In the genomic region with DNA sequence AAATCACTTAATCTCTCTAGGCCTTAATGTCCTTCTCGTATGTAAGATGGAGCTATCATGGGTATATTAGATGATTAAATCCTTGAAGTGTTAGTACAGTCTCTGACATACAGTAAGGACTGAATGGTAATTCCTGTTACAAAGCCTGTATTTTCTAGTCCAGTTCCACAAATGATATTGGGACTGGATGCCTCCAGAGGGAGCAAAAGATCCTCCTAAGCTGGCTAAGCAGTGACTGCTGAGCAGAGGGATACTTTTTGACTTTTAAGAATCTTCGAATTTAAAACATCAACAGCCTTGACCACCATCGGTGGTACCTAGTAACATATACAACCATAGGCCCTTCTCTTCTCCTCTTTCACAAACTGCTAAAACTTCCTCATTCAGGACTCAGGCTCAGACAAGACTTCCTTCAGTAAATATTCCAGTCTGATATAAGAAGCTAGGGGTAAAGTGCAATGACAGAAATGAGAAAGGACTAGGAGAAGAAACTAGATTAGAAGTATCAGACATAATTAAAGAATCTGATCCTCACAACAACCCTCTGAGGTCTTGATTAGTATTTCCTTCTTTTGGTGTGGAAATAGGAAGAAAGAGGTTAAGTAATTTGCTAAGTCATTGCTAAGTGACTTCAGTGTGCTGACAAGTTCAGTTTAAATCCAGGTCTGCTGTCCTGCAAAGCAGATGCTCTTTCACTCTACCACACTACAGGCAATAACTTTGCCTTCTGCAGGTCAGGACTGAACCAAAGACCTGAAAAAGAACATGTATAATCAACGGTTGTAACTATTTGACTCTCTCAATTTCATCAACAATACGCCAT, we compare ENCODE assay signal across 10 cellular contexts. TPM values are rescaled to one million over a fixed set of nuclear protein-coding genes. Genes with fewer than 3 reads are reported as not detected.
DNase-seq lines count a peak whose midpoint lies in the region; ATAC-seq, FAIRE-seq and TF ChIP-seq lines count a peak whose summit lies in the region.
"Had no signal": no experiment of that assay in that cellular context is flagged by ENCODE, and none has a peak within 500 bp of the region (broad histone marks: within the 10 kb centered on the region; RNA-seq: fewer than 3 reads in every experiment).

No MANE protein-coding gene starts in this region.

- no peak for TF ChIP-seq POLR2A in testis (IDR thresholded peaks at IDR 0.05)

- no peaks in the 10 kb centered on the region for H3K27me3 Mint-ChIP-seq in stimulated activated naive CD8-positive, alpha-beta T cell treated with anti-CD3 and anti-CD28 coated beads, Interleukin-15, Interleukin-2, amounts not matched to agents 100 ng/mL and 50 ng/mL, for 24 hours

- no peaks in the 10 kb centered on the region for H3K36me3 ChIP-seq in testis (ENCODE audit: low read depth, missing control alignments)

- H3K27me3 ChIP-seq in foreskin keratinocyte (no peaks in the 10 kb centered on the region), testis (no peaks in the 10 kb centered on the region)
- H3K27me3 ChIP-seq: body of pancreas had no signal

- no peak overlapping the region for H3K4me3 Mint-ChIP-seq in stimulated activated naive CD8-positive, alpha-beta T cell treated with anti-CD3 and anti-CD28 coated beads, Interleukin-15, Interleukin-2, amounts not matched to agents 100 ng/mL and 50 ng/mL, for 24 hours

- H3K27ac ChIP-seq in foreskin keratinocyte: no peak overlapping the region
- no peak overlapping the region for H3K27ac ChIP-seq in testis

- no peaks in the 10 kb centered on the region for H3K9me3 Mint-ChIP-seq in stimulated activated naive CD8-positive, alpha-beta T cell treated with anti-CD3 and anti-CD28 coated beads, Interleukin-15, Interleukin-2, amounts not matched to agents 100 ng/mL and 50 ng/mL, for 24 hours

- no peaks in the 10 kb centered on the region for H3K9me3 ChIP-seq in testis
- H3K9me3 ChIP-seq: body of pancreas had no signal

- TF ChIP-seq CTCF in foreskin keratinocyte (conservative IDR thresholded peaks at IDR 0.05) (peak; percentile 55), testis (IDR thresholded peaks at IDR 0.05) (no peak)

- peaks cover 70% of the 10 kb centered on the region for H3K36me3 Mint-ChIP-seq in stimulated activated naive CD8-positive, alpha-beta T cell treated with anti-CD3 and anti-CD28 coated beads, Interleukin-15, Interleukin-2, amounts not matched to agents 100 ng/mL and 50 ng/mL, for 24 hours (ENCODE audit: low read depth)

- no peak overlapping the region for H3K4me3 ChIP-seq in testis
- H3K4me3 ChIP-seq: body of pancreas had no signal

- WGBS in testis, 2 donors: 66 to 67% methylated on average over 5 of the region's 5 CpGs

- peak overlapping the region; percentile 43 for H3K27ac Mint-ChIP-seq in stimulated activated naive CD8-positive, alpha-beta T cell treated with anti-CD3 and anti-CD28 coated beads, Interleukin-15, Interleukin-2, amounts not matched to agents 100 ng/mL and 50 ng/mL, for 24 hours

- no peak for DNase-seq in stimulated activated naive CD8-positive, alpha-beta T cell treated with anti-CD3 and anti-CD28 coated beads, Interleukin-15, Interleukin-2, amounts not matched to agents 100 U/mL and 50 U/mL, for 24 hours
- DNase-seq in foreskin keratinocyte: no peak
- DNase-seq in HTR-8/SVneo (ENCODE audit: insufficient read length, low spot score): no peak
- no peak for DNase-seq in testis
- no peak for DNase-seq in globus pallidus (ENCODE audit: low spot score)
- DNase-seq: body of pancreas, NCI-H1417 treated with DMSO at 0.1 percent for 48 hours had no signal

- intact Hi-C loops in testis (cut with DNase I; ENCODE audit: low total_unique reads): no loop called here

- H3K4me1 Mint-ChIP-seq in stimulated activated naive CD8-positive, alpha-beta T cell treated with anti-CD3 and anti-CD28 coated beads, Interleukin-15, Interleukin-2, amounts not matched to agents 100 ng/mL and 50 ng/mL, for 24 hours (ENCODE audit: low read depth): peaks cover 30% of the 10 kb centered on the region

- FAIRE-seq in HTR-8/SVneo (lab: Jason Lieb, UNC): no peak

- no peaks in the 10 kb centered on the region for H3K4me1 ChIP-seq in foreskin keratinocyte
- H3K4me1 ChIP-seq in testis: no peaks in the 10 kb centered on the region

- no peak for ATAC-seq in stimulated activated naive CD8-positive, alpha-beta T cell treated with anti-CD3 and anti-CD28 coated beads, Interleukin-15, Interleukin-2, amounts not matched to agents 100 U/mL and 50 U/mL, for 24 hours
- ATAC-seq in SK-N-SH treated with all-trans-retinoic acid at 6 μM for 48 hours (peak; percentile 58), foreskin keratinocyte (peak; percentile 20), GM21515 (IDR thresholded peaks at IDR 0.05; ENCODE audit: unreplicated experiment) (no peak)
- ATAC-seq: body of pancreas had no signal

TF ChIP-seq in SK-N-SH treated with all-trans-retinoic acid at 6 μM for 48 hours, 23 proteins besides CTCF, POLR2A, EP300 and RAD21:
- TF ChIP-seq ISL1 (CRISPR knock-in tag; IDR thresholded peaks at IDR 0.05) (no peak), BACH2 (CRISPR knock-in tag; IDR thresholded peaks at IDR 0.05; ENCODE audit: borderline replicate concordance) (no peak), ZFP3 (CRISPR knock-in tag; IDR thresholded peaks at IDR 0.05) (no peak), ZFP30 (CRISPR knock-in tag; IDR thresholded peaks at IDR 0.05) (no peak), OSR1 (CRISPR knock-in tag; IDR thresholded peaks at IDR 0.05) (no peak), ARNTL (CRISPR knock-in tag; IDR thresholded peaks at IDR 0.05; ENCODE audit: borderline replicate concordance, low read depth) (no peak), ZNF8 (CRISPR knock-in tag; IDR thresholded peaks at IDR 0.05) (no peak), RARB (CRISPR knock-in tag; IDR thresholded peaks at IDR 0.05) (no peak), SNAI2 (CRISPR knock-in tag; IDR thresholded peaks at IDR 0.05) (no peak), PPARA (CRISPR knock-in tag; IDR thresholded peaks at IDR 0.05; ENCODE audit: borderline replicate concordance) (no peak)
- TF ChIP-seq, protein P1, sequence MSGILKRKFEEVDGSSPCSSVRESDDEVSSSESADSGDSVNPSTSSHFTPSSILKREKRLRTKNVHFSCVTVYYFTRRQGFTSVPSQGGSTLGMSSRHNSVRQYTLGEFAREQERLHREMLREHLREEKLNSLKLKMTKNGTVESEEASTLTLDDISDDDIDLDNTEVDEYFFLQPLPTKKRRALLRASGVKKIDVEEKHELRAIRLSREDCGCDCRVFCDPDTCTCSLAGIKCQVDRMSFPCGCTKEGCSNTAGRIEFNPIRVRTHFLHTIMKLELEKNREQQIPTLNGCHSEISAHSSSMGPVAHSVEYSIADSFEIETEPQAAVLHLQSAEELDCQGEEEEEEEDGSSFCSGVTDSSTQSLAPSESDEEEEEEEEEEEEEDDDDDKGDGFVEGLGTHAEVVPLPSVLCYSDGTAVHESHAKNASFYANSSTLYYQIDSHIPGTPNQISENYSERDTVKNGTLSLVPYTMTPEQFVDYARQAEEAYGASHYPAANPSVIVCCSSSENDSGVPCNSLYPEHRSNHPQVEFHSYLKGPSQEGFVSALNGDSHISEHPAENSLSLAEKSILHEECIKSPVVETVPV (CRISPR knock-in tag; IDR thresholded peaks at IDR 0.05): no peak
- TF ChIP-seq, protein P2, sequence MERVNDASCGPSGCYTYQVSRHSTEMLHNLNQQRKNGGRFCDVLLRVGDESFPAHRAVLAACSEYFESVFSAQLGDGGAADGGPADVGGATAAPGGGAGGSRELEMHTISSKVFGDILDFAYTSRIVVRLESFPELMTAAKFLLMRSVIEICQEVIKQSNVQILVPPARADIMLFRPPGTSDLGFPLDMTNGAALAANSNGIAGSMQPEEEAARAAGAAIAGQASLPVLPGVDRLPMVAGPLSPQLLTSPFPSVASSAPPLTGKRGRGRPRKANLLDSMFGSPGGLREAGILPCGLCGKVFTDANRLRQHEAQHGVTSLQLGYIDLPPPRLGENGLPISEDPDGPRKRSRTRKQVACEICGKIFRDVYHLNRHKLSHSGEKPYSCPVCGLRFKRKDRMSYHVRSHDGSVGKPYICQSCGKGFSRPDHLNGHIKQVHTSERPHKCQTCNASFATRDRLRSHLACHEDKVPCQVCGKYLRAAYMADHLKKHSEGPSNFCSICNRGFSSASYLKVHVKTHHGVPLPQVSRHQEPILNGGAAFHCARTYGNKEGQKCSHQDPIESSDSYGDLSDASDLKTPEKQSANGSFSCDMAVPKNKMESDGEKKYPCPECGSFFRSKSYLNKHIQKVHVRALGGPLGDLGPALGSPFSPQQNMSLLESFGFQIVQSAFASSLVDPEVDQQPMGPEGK (CRISPR knock-in tag; IDR thresholded peaks at IDR 0.05; ENCODE audit: borderline replicate concordance): no peak
- TF ChIP-seq, protein P3, sequence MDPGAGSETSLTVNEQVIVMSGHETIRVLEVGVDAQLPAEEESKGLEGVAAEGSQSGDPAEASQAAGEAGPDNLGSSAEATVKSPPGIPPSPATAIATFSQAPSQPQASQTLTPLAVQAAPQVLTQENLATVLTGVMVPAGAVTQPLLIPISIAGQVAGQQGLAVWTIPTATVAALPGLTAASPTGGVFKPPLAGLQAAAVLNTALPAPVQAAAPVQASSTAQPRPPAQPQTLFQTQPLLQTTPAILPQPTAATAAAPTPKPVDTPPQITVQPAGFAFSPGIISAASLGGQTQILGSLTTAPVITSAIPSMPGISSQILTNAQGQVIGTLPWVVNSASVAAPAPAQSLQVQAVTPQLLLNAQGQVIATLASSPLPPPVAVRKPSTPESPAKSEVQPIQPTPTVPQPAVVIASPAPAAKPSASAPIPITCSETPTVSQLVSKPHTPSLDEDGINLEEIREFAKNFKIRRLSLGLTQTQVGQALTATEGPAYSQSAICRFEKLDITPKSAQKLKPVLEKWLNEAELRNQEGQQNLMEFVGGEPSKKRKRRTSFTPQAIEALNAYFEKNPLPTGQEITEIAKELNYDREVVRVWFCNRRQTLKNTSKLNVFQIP (CRISPR knock-in tag; IDR thresholded peaks at IDR 0.05; ENCODE audit: borderline replicate concordance, low read depth): no peak

RNA-seq across cellular contexts. Expression of a gene that starts 13.9 kb away (rescaled TPM):
- total RNA-seq in foreskin keratinocyte (36.0 and 39.9 TPM in 2 replicates), testis (10 to 100 TPM; 68.8 to 72.2 TPM)
- polyA plus RNA-seq in foreskin keratinocyte (3.6 TPM in 2 replicates), testis (ENCODE audit: insufficient read depth, low read depth, low replicate concordance) (27.0 TPM)

Comparison
In these comparisons a context has a peak if more than half of its experiments do, and no peak if none do; other contexts are left out.
1. ATAC-seq: peak in SK-N-SH treated with all-trans-retinoic acid at 6 μM for 48 hours (single experiment) and foreskin keratinocyte (single experiment); none in stimulated activated naive CD8-positive, alpha-beta T cell treated with anti-CD3 and anti-CD28 coated beads, Interleukin-15, Interleukin-2, amounts not matched to agents 100 U/mL and 50 U/mL, for 24 hours (single experiment) and GM21515 (single experiment).